9 cellular contexts compared by ENCODE assay signal in the genomic region with DNA sequence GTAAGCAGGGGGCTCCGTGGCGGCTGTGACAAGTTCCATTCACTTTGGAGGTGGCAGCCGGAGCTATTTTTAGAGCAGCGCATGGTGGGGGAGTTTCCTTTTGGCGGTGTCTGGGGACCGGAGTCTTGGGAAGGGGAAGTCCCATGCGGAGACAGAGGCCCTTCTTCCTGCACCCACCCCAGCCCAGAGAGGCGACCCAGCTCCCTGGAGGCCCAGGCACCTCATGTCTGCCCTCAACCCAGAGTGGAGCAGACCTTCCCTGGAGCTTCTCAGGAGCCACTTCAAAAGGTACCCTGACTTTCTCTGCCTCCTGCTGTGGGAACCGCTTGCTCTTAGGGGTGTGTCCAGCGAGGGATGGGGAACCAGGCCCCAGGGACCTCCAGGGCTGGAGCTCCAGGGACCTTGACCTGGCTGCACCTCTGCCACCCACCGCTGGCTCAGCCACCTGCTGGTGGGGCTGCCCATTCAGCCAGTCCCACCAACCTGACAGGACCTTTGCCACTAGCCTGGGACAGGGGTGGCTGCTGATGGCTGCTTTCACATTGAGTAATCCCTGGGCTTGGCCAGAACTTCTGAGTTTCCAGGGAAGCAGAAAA. TPM values are rescaled to one million over a fixed set of nuclear protein-coding genes. Genes with fewer than 3 reads are reported as not detected.
DNase-seq lines count a peak whose midpoint lies in the region; ATAC-seq and TF ChIP-seq lines count a peak whose summit lies in the region.
"Had no signal": no experiment of that assay in that cellular context is flagged by ENCODE, and none has a peak within 500 bp of the region (broad histone marks: within the 10 kb centered on the region; RNA-seq: fewer than 3 reads in every experiment).

No MANE protein-coding gene starts in this region.

- no peak overlapping the region for H3K4me3 ChIP-seq in WERI-Rb-1 (ENCODE audit: low read depth, low read length)
- no peak overlapping the region for H3K4me3 ChIP-seq in right atrium auricular region
- H3K4me3 ChIP-seq: SK-N-MC had no signal

- no peak for DNase-seq in WERI-Rb-1
- no peak for DNase-seq in right atrium auricular region (ENCODE audit: low spot score)
- peak; percentile 48 to 60 for DNase-seq in stimulated activated CD8-positive, alpha-beta memory T cell treated with anti-CD3 and anti-CD28 coated beads, Interleukin-7, amount 100 ng/mL, for 48 hours (ENCODE audit: extremely low read depth in 1 of 2, low read depth in 1 of 2)
- DNase-seq in NCI-H1930 (lab: John Stamatoyannopoulos, UW), result no peak
- no peak for DNase-seq in iPS-NIHi11 (ENCODE audit: low spot score)
- no peak for DNase-seq in GM03348 (ENCODE audit: low spot score)

- no peak overlapping the region for H3K27ac ChIP-seq in WERI-Rb-1
- peak overlapping the region; percentile 21 to 70 for H3K27ac ChIP-seq in right atrium auricular region
- H3K27ac ChIP-seq: SK-N-MC had no signal

- H3K27me3 ChIP-seq in WERI-Rb-1 (ENCODE audit: insufficient read depth, low read depth, severe bottlenecking) (no peaks in the 10 kb centered on the region), right atrium auricular region (no peaks in the 10 kb centered on the region)

- ATAC-seq in GM18873 (IDR thresholded peaks at IDR 0.05; ENCODE audit: low FRiP score, unreplicated experiment), result peak; percentile 33
- ATAC-seq in HG02981 (IDR thresholded peaks at IDR 0.05; ENCODE audit: unreplicated experiment), result peak; percentile 34

- no peaks in the 10 kb centered on the region for H3K9me3 ChIP-seq in WERI-Rb-1 (ENCODE audit: severe bottlenecking)
- H3K9me3 ChIP-seq in right atrium auricular region, result no peaks in the 10 kb centered on the region

- 0 out of 2 replicates have a peak, but pooled peaks have one; percentile 8 for TF ChIP-seq CTCF in WERI-Rb-1 (IDR thresholded peaks at IDR 0.05; ENCODE audit: low read depth, low read length)
- no peak for TF ChIP-seq CTCF in right atrium auricular region (IDR thresholded peaks at IDR 0.05)

- peaks cover 0 to 73% of the 10 kb centered on the region in 2 donors for H3K4me1 ChIP-seq in right atrium auricular region

- H3K36me3 ChIP-seq in WERI-Rb-1 (no peaks in the 10 kb centered on the region), right atrium auricular region (no peaks in the 10 kb centered on the region)

RNA-seq across cellular contexts. Expression of gene NEK6, which starts 34.1 kb away (rescaled TPM):
- 1 to 10 TPM; 9.2 to 9.7 TPM for total RNA-seq in right atrium auricular region

Comparison
In these comparisons a context has a peak if more than half of its experiments do, and no peak if none do; other contexts are left out.
1. DNase-seq: peak in stimulated activated CD8-positive, alpha-beta memory T cell treated with anti-CD3 and anti-CD28 coated beads, Interleukin-7, amount 100 ng/mL, for 48 hours (2 of 2); none in WERI-Rb-1 (single experiment), right atrium auricular region (single experiment), NCI-H1930 (0 of 2), iPS-NIHi11 (single experiment) and GM03348 (single experiment).